ENCODE assay signal across 15 cellular contexts in the genomic region with DNA sequence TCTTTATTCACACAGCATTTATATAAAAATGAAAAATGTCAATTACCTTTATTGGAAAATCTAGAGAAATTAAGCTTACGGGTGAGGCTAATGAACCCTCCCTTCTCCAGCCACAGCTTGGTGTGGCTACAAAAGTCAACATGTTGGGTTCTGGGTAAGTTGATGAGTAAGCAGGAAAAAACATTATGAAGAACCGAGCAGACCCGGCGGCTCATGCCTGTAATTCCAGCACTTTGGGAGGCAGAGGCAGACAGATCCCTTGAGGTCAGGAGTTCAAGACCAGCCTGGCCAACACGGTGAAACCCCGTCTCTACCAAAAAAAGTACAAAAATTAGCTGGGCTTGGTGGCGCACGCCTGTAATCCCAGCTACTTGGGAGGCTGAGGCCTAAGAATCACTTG. TPM values are rescaled to one million over a fixed set of nuclear protein-coding genes. Genes with fewer than 3 reads are reported as not detected.
DNase-seq lines count a peak whose midpoint lies in the region; ATAC-seq and TF ChIP-seq lines count a peak whose summit lies in the region.
"Had no signal": no experiment of that assay in that cellular context is flagged by ENCODE, and none has a peak within 500 bp of the region (broad histone marks: within the 10 kb centered on the region; RNA-seq: fewer than 3 reads in every experiment).

No MANE protein-coding gene starts in this region.

- TF ChIP-seq CTCF in HEK293 (tag by site-specific recombination; IDR thresholded peaks at IDR 0.05), result no peak
- no peak for TF ChIP-seq CTCF in fibroblast of mammary gland (conservative IDR thresholded peaks at IDR 0.05; ENCODE audit: control insufficient read depth, insufficient read depth, low read depth, low read length)
- no peak for TF ChIP-seq CTCF in right lobe of liver (IDR thresholded peaks at IDR 0.05)

- H3K4me1 ChIP-seq in ACC112 (ENCODE audit: control insufficient read depth, insufficient read depth, low read length, unreplicated experiment) (peaks cover 21% of the 10 kb centered on the region), HEK293 (ENCODE audit: control insufficient read depth, insufficient read depth, low read length) (no peaks in the 10 kb centered on the region), right lobe of liver (no peaks in the 10 kb centered on the region)
- H3K4me1 ChIP-seq: SJCRH30 had no signal

- no peaks in the 10 kb centered on the region for H3K9me3 Mint-ChIP-seq in activated T-helper 2 cell treated with anti-CD3 and anti-CD28 coated beads, Interferon-gamma antibody, Interleukin-2, Interleukin-4, amounts not matched to agents 10 μg/mL and 5 μg/mL and 100 μg/mL, durations not matched to agents 14 hours and 24 hours and 36 hours
- H3K9me3 Mint-ChIP-seq: brain had no signal

- H3K9me3 ChIP-seq in HEK293 (ENCODE audit: control insufficient read depth, insufficient read depth, low read depth, low read length) (no peaks in the 10 kb centered on the region), right lobe of liver (no peaks in the 10 kb centered on the region)
- H3K9me3 ChIP-seq: right atrium auricular region, SJCRH30, suprapubic skin had no signal

- H3K36me3 Mint-ChIP-seq in activated T-helper 2 cell treated with anti-CD3 and anti-CD28 coated beads, Interferon-gamma antibody, Interleukin-2, Interleukin-4, amounts not matched to agents 10 μg/mL and 5 μg/mL and 100 μg/mL, durations not matched to agents 14 hours and 24 hours and 36 hours (ENCODE audit: low read depth), result peaks cover 69% of the 10 kb centered on the region

- intact Hi-C loops in activated T-helper 2 cell treated with anti-CD3 and anti-CD28 coated beads, Interferon-gamma antibody, Interleukin-2, Interleukin-4, amounts not matched to agents 10 μg/mL and 5 μg/mL and 100 μg/mL, durations not matched to agents 14 hours and 24 hours and 36 hours (cut with micrococcal nuclease), result loop anchor here (2.0 to 5.0 kb wide), 2 partner anchors 23 to 35 kb away; no protein-coding TSS in a partner anchor
- intact Hi-C loops in right lobe of liver (cut with DNase I), result no loop called here

- no peak for DNase-seq in activated T-helper 2 cell treated with anti-CD3 and anti-CD28 coated beads, Interferon-gamma antibody, Interleukin-2, Interleukin-4, amounts not matched to agents 10 μg/mL and 5 μg/mL and 100 μg/mL, durations not matched to agents 14 hours and 24 hours and 36 hours (ENCODE audit: low spot score)
- DNase-seq in fibroblast of mammary gland (ENCODE audit: low read depth), result peak; percentile 38
- DNase-seq in right lobe of liver, result no peak
- DNase-seq: GM23248, hypothalamus, Karpas-422, NCI-H1436, SJCRH30 had no signal

- H3K27ac ChIP-seq in ACC112 (ENCODE audit: low read depth, low read length) (peak overlapping the region; percentile 88), HEK293 (ENCODE audit: extremely low read depth, low read depth, low read length) (no peak overlapping the region), right lobe of liver (no peak overlapping the region)
- H3K27ac ChIP-seq: right atrium auricular region, SJCRH30, suprapubic skin had no signal

- 85% methylated on average over 4 of the region's 8 CpGs for WGBS in right lobe of liver (ENCODE audit: insufficient coverage, low coverage, low lambda C conversion rate, missing lambda C conversion rate)

- peak overlapping the region; percentile 46 for H3K27ac Mint-ChIP-seq in activated T-helper 2 cell treated with anti-CD3 and anti-CD28 coated beads, Interferon-gamma antibody, Interleukin-2, Interleukin-4, amounts not matched to agents 10 μg/mL and 5 μg/mL and 100 μg/mL, durations not matched to agents 14 hours and 24 hours and 36 hours

- peaks cover 78% of the 10 kb centered on the region for H3K79me2 ChIP-seq in ACC112 (ENCODE audit: control insufficient read depth, insufficient read depth, low read length, unreplicated experiment)

- no peaks in the 10 kb centered on the region for H3K27me3 ChIP-seq in ACC112 (ENCODE audit: insufficient read depth, low read length)
- H3K27me3 ChIP-seq in right lobe of liver, result no peaks in the 10 kb centered on the region
- H3K27me3 ChIP-seq: right atrium auricular region, SJCRH30, suprapubic skin had no signal

- H3K4me3 ChIP-seq in ACC112 (ENCODE audit: low read depth, low read length) (no peak overlapping the region), HEK293 (ENCODE audit: low read depth, low read length) (no peak overlapping the region), fibroblast of mammary gland (ENCODE audit: control insufficient read depth, low read depth, low read length) (no peak overlapping the region), right lobe of liver (no peak overlapping the region)
- H3K4me3 ChIP-seq: GM23248, right atrium auricular region, SJCRH30, suprapubic skin had no signal

- H3K27me3 Mint-ChIP-seq in activated T-helper 2 cell treated with anti-CD3 and anti-CD28 coated beads, Interferon-gamma antibody, Interleukin-2, Interleukin-4, amounts not matched to agents 10 μg/mL and 5 μg/mL and 100 μg/mL, durations not matched to agents 14 hours and 24 hours and 36 hours (ENCODE audit: low read depth), result no peaks in the 10 kb centered on the region
- H3K27me3 Mint-ChIP-seq: brain had no signal

- no peak overlapping the region for H2AFZ ChIP-seq in ACC112 (ENCODE audit: low read length, unreplicated experiment)
- H2AFZ ChIP-seq: GM23248 had no signal

- H3K4me1 Mint-ChIP-seq in activated T-helper 2 cell treated with anti-CD3 and anti-CD28 coated beads, Interferon-gamma antibody, Interleukin-2, Interleukin-4, amounts not matched to agents 10 μg/mL and 5 μg/mL and 100 μg/mL, durations not matched to agents 14 hours and 24 hours and 36 hours (ENCODE audit: low read depth), result peaks cover 28% of the 10 kb centered on the region

- H3K36me3 ChIP-seq in ACC112 (ENCODE audit: insufficient read depth, low read length), result peaks cover 12% of the 10 kb centered on the region
- H3K36me3 ChIP-seq in HEK293 (ENCODE audit: control insufficient read depth in 2 of 2, insufficient read depth in 1 of 2, low read length in 2 of 2), result peaks cover 67 to 70% of the 10 kb centered on the region in 2 experiments
- H3K36me3 ChIP-seq in right lobe of liver, result peaks cover 0 to 12% (median 3%) of the 10 kb centered on the region in 4 donors

- CTCF ChIA-PET in HEK293 (lab: Yijun Ruan, JAX), result interaction anchor here (0.7 kb wide), 3 partner anchors 47 to 487 kb away, joined by 3 to 6 read pairs (median 3); no protein-coding TSS in a partner anchor

- no peak for ATAC-seq in GM18498 (IDR thresholded peaks at IDR 0.05; ENCODE audit: unreplicated experiment)
- ATAC-seq in right lobe of liver, result no peak
- ATAC-seq in HG03469 (IDR thresholded peaks at IDR 0.05; ENCODE audit: unreplicated experiment), result no peak

- POLR2A ChIA-PET in HEK293 (lab: Yijun Ruan, JAX), result interaction anchor here (0.6 to 1.7 kb wide), 6 partner anchors 10 to 85 kb away, joined by 3 to 5 read pairs (median 4); partner anchors contain the start of genes ERP29, TMEM116 and TRAFD1

- no peak overlapping the region for H3K4me3 Mint-ChIP-seq in activated T-helper 2 cell treated with anti-CD3 and anti-CD28 coated beads, Interferon-gamma antibody, Interleukin-2, Interleukin-4, amounts not matched to agents 10 μg/mL and 5 μg/mL and 100 μg/mL, durations not matched to agents 14 hours and 24 hours and 36 hours (ENCODE audit: low read depth)
- H3K4me3 Mint-ChIP-seq: brain had no signal

- no peak for TF ChIP-seq POLR2A in right lobe of liver (IDR thresholded peaks at IDR 0.05)

TF ChIP-seq in HEK293, 187 proteins besides CTCF, POLR2A, EP300 and RAD21:
- no peak for TF ChIP-seq ZNF549 (tag by site-specific recombination; IDR thresholded peaks at IDR 0.05)
- 0 out of 2 replicates have a peak, but pooled peaks have one; percentile 2 for TF ChIP-seq ZEB2 (tag by site-specific recombination; IDR thresholded peaks at IDR 0.05)
- 0 out of 2 replicates have a peak, but pooled peaks have one; percentile 36 for TF ChIP-seq ZNF600 (tag by site-specific recombination; IDR thresholded peaks at IDR 0.05)

RNA-seq across cellular contexts. Expression of gene NAA25, which starts 10.9 kb away (rescaled TPM):
- 43.3 and 48.7 TPM in 2 replicates for total RNA-seq in activated T-helper 2 cell treated with anti-CD3 and anti-CD28 coated beads, Interferon-gamma antibody, Interleukin-2, Interleukin-4, amounts not matched to agents 10 μg/mL and 5 μg/mL and 100 μg/mL, durations not matched to agents 14 hours and 24 hours and 36 hours
- 10 to 100 TPM in 5 of 6 experiments, 1 to 10 TPM in 1; 9.7 to 11.8 (median 10.8) TPM for total RNA-seq in right lobe of liver

RNA-seq across cellular contexts. Expression of gene TRAFD1, which starts 27.7 kb away (rescaled TPM):
- 34.7 and 37.5 TPM in 2 replicates for total RNA-seq in activated T-helper 2 cell treated with anti-CD3 and anti-CD28 coated beads, Interferon-gamma antibody, Interleukin-2, Interleukin-4, amounts not matched to agents 10 μg/mL and 5 μg/mL and 100 μg/mL, durations not matched to agents 14 hours and 24 hours and 36 hours
- total RNA-seq in right lobe of liver, result 10 to 100 TPM in 3 of 6 experiments, 1 to 10 TPM in 3; 6.3 to 14.9 (median 10.3) TPM
